In genomic region chr2:58520903-58521302, GRCh38 we compare ENCODE assay signal across 38 cellular contexts.
"Had no signal": no experiment of that assay in that cellular context is flagged by ENCODE, and none has a peak within 500 bp of the region (broad histone marks: within the 10 kb centered on the region; RNA-seq: fewer than 3 reads in every experiment).

No MANE protein-coding gene starts in this region.

- H3K4me1 ChIP-seq: ascending aorta had no signal

- H3K4me3 Mint-ChIP-seq: activated B cell treated with CpG ODN at 0.5 μM for 24 hours; activated CD4-positive, alpha-beta memory T cell treated with anti-CD3 and anti-CD28 coated beads for 36 hours; activated CD4-positive, alpha-beta T cell treated with anti-CD3 and anti-CD28 coated beads, Interleukin-2, amount 10 ng/mL, durations not matched to agents 24 days and 14 days; activated CD8-positive, alpha-beta memory T cell treated with anti-CD3 and anti-CD28 coated beads, Interleukin-2, amount 10 ng/mL, durations not matched to agents 7 days and 5 days; activated CD8-positive, alpha-beta T cell treated with anti-CD3 and anti-CD28 coated beads, Interleukin-2, amount 10 ng/mL, durations not matched to agents 7 days and 5 days; activated naive CD4-positive, alpha-beta T cell treated with anti-CD3 and anti-CD28 coated beads, Interleukin-2, amount 10 ng/mL, durations not matched to agents 7 days and 5 days; activated naive CD4-positive, alpha-beta T cell treated with anti-CD3 and anti-CD28 coated beads, Interleukin-2, amount 50 U/mL, for 24 hours; activated naive CD8-positive, alpha-beta T cell; activated naive CD8-positive, alpha-beta T cell treated with anti-CD3 and anti-CD28 coated beads, Interleukin-2, amount 10 ng/mL, durations not matched to agents 7 days and 5 days; activated naive CD8-positive, alpha-beta T cell treated with anti-CD3 and anti-CD28 coated beads, Interleukin-2, amount 50 U/mL, for 24 hours; activated T-cell treated with anti-CD3 and anti-CD28 coated beads, Interleukin-2, amount 50 U/mL, for 24 hours; central memory CD8-positive, alpha-beta T cell; T-helper 1 cell treated with Interleukin-12 subunit alpha and Interleukin-12 subunit beta and Interleukin-4 antibody, amounts not matched to agents 30 μg/mL and 1 μg/mL, for 36 hours; T-helper 2 cell treated with Interferon-gamma antibody and Interleukin-4, amounts not matched to agents 5 μg/mL and 100 μg/mL, for 36 hours had no signal

- DNase-seq: activated B cell treated with CpG ODN at 0.5 μM for 24 hours; activated CD4-positive, alpha-beta memory T cell treated with anti-CD3 and anti-CD28 coated beads for 36 hours; activated CD4-positive, alpha-beta T cell treated with anti-CD3 and anti-CD28 coated beads for 4 hours; activated CD4-positive, alpha-beta T cell treated with anti-CD3 and anti-CD28 coated beads, Interleukin-2, amount 10 ng/mL, durations not matched to agents 24 days and 14 days; activated CD4-positive, alpha-beta T cell treated with anti-CD3 and anti-CD28 coated beads, Interleukin-2, amount 50 U/mL, for 1 hour; activated CD4-positive, alpha-beta T cell treated with anti-CD3 and anti-CD28 coated beads, Interleukin-2, amount 50 U/mL, for 4 hours; activated CD4-positive, CD25-positive, alpha-beta regulatory T cell treated with anti-CD3 and anti-CD28 coated beads, Interleukin-2, amount 50 U/mL, for 72 hours; activated CD8-positive, alpha-beta memory T cell treated with anti-CD3 and anti-CD28 coated beads for 24 hours; activated CD8-positive, alpha-beta memory T cell treated with anti-CD3 and anti-CD28 coated beads, Interleukin-2, amount 10 ng/mL, durations not matched to agents 7 days and 5 days; activated CD8-positive, alpha-beta memory T cell treated with anti-CD3 and anti-CD28 coated beads, Interleukin-2, amount 50 U/mL, for 48 hours; activated CD8-positive, alpha-beta T cell treated with anti-CD3 and anti-CD28 coated beads, Interleukin-2, amount 10 ng/mL, durations not matched to agents 7 days and 5 days; activated effector memory CD4-positive, alpha-beta T cell treated with Interleukin-2 at 50 U/mL for 16 hours; activated gamma-delta T cell; activated naive CD4-positive, alpha-beta T cell treated with anti-CD3 and anti-CD28 coated beads, Interleukin-2, amount 10 ng/mL, durations not matched to agents 7 days and 5 days; activated naive CD4-positive, alpha-beta T cell treated with Interleukin-2 at 50 U/mL for 16 hours; activated naive CD8-positive, alpha-beta T cell treated with anti-CD3 and anti-CD28 coated beads, Interleukin-2, amount 10 ng/mL, durations not matched to agents 7 days and 5 days; activated naive CD8-positive, alpha-beta T cell treated with anti-CD3 and anti-CD28 coated beads, Interleukin-2, amount 50 U/mL, for 24 hours; activated T-cell treated with anti-CD3 and anti-CD28 coated beads, Interleukin-2, amount 50 U/mL, for 24 hours; activated T-cell treated with anti-CD3 and anti-CD28 coated beads, Interleukin-2, amount 50 U/mL, for 48 hours; amygdala; anterior cingulate cortex; caudate nucleus; cerebellar nuclear complex; T-helper 1 cell; T-helper 2 cell; T-helper 9 cell had no signal

- H3K9me3 Mint-ChIP-seq: activated B cell treated with CpG ODN at 0.5 μM for 24 hours; activated CD4-positive, alpha-beta memory T cell treated with anti-CD3 and anti-CD28 coated beads for 36 hours; activated CD4-positive, alpha-beta T cell treated with anti-CD3 and anti-CD28 coated beads, Interleukin-2, amount 10 ng/mL, durations not matched to agents 24 days and 14 days; activated naive CD4-positive, alpha-beta T cell treated with anti-CD3 and anti-CD28 coated beads, Interleukin-2, amount 10 ng/mL, durations not matched to agents 7 days and 5 days; activated naive CD4-positive, alpha-beta T cell treated with anti-CD3 and anti-CD28 coated beads, Interleukin-2, amount 50 U/mL, for 24 hours; activated naive CD8-positive, alpha-beta T cell treated with anti-CD3 and anti-CD28 coated beads, Interleukin-2, amount 10 ng/mL, durations not matched to agents 7 days and 5 days; activated naive CD8-positive, alpha-beta T cell treated with anti-CD3 and anti-CD28 coated beads, Interleukin-2, amount 50 U/mL, for 24 hours; activated T-cell treated with anti-CD3 and anti-CD28 coated beads, Interleukin-2, amount 50 U/mL, for 24 hours; activated T-helper 2 cell treated with anti-CD3 and anti-CD28 coated beads, Interferon-gamma antibody, Interleukin-2, Interleukin-4, amounts not matched to agents 10 μg/mL and 5 μg/mL and 100 μg/mL, durations not matched to agents 14 hours and 24 hours and 36 hours; brain; central memory CD8-positive, alpha-beta T cell; T-helper 1 cell treated with Interleukin-12 subunit alpha and Interleukin-12 subunit beta and Interleukin-4 antibody, amounts not matched to agents 30 μg/mL and 1 μg/mL, for 36 hours; T-helper 2 cell treated with Interferon-gamma antibody and Interleukin-4, amounts not matched to agents 5 μg/mL and 100 μg/mL, for 36 hours had no signal

- H3K36me3 ChIP-seq: ascending aorta, cardiac muscle cell had no signal

- H3K4me1 Mint-ChIP-seq: activated B cell treated with CpG ODN at 0.5 μM for 24 hours; activated CD4-positive, alpha-beta T cell treated with anti-CD3 and anti-CD28 coated beads, Interleukin-2, amount 10 ng/mL, durations not matched to agents 24 days and 14 days; activated CD8-positive, alpha-beta memory T cell treated with anti-CD3 and anti-CD28 coated beads, Interleukin-2, amount 10 ng/mL, durations not matched to agents 7 days and 5 days; activated naive CD4-positive, alpha-beta T cell treated with anti-CD3 and anti-CD28 coated beads, Interleukin-2, amount 10 ng/mL, durations not matched to agents 7 days and 5 days; activated naive CD4-positive, alpha-beta T cell treated with anti-CD3 and anti-CD28 coated beads, Interleukin-2, amount 50 U/mL, for 24 hours; activated naive CD8-positive, alpha-beta T cell treated with anti-CD3 and anti-CD28 coated beads, Interleukin-2, amount 10 ng/mL, durations not matched to agents 7 days and 5 days; activated naive CD8-positive, alpha-beta T cell treated with anti-CD3 and anti-CD28 coated beads, Interleukin-2, amount 50 U/mL, for 24 hours; central memory CD8-positive, alpha-beta T cell had no signal

- H3K27me3 ChIP-seq: ascending aorta, cardiac muscle cell had no signal

- ATAC-seq: activated CD8-positive, alpha-beta memory T cell treated with anti-CD3 and anti-CD28 coated beads, Interleukin-2, amount 10 ng/mL, durations not matched to agents 7 days and 5 days; activated CD8-positive, alpha-beta T cell treated with anti-CD3 and anti-CD28 coated beads, Interleukin-2, amount 10 ng/mL, durations not matched to agents 7 days and 5 days; activated naive CD8-positive, alpha-beta T cell treated with anti-CD3 and anti-CD28 coated beads, Interleukin-2, amount 50 U/mL, for 24 hours had no signal

- FAIRE-seq: bronchial epithelial cell, TTC549 had no signal

- H3K4me3 ChIP-seq: ascending aorta, cardiac muscle cell had no signal

- H3K36me3 Mint-ChIP-seq: activated CD4-positive, alpha-beta memory T cell treated with anti-CD3 and anti-CD28 coated beads for 36 hours; activated CD8-positive, alpha-beta memory T cell treated with anti-CD3 and anti-CD28 coated beads, Interleukin-2, amount 10 ng/mL, durations not matched to agents 7 days and 5 days; activated naive CD4-positive, alpha-beta T cell treated with anti-CD3 and anti-CD28 coated beads, Interleukin-2, amount 10 ng/mL, durations not matched to agents 7 days and 5 days; activated naive CD4-positive, alpha-beta T cell treated with anti-CD3 and anti-CD28 coated beads, Interleukin-2, amount 50 U/mL, for 24 hours; activated naive CD8-positive, alpha-beta T cell; activated naive CD8-positive, alpha-beta T cell treated with anti-CD3 and anti-CD28 coated beads, Interleukin-2, amount 10 ng/mL, durations not matched to agents 7 days and 5 days; brain had no signal

- H3K27me3 Mint-ChIP-seq: activated naive CD4-positive, alpha-beta T cell treated with anti-CD3 and anti-CD28 coated beads, Interleukin-2, amount 10 ng/mL, durations not matched to agents 7 days and 5 days; activated naive CD4-positive, alpha-beta T cell treated with anti-CD3 and anti-CD28 coated beads, Interleukin-2, amount 50 U/mL, for 24 hours; activated naive CD8-positive, alpha-beta T cell; activated naive CD8-positive, alpha-beta T cell treated with anti-CD3 and anti-CD28 coated beads, Interleukin-2, amount 50 U/mL, for 24 hours; activated T-cell treated with anti-CD3 and anti-CD28 coated beads, Interleukin-2, amount 50 U/mL, for 24 hours; brain; central memory CD8-positive, alpha-beta T cell had no signal

- H3K27ac Mint-ChIP-seq: activated B cell treated with CpG ODN at 0.5 μM for 24 hours; activated CD4-positive, alpha-beta memory T cell treated with anti-CD3 and anti-CD28 coated beads for 36 hours; activated CD4-positive, alpha-beta T cell treated with anti-CD3 and anti-CD28 coated beads, Interleukin-2, amount 10 ng/mL, durations not matched to agents 24 days and 14 days; activated CD8-positive, alpha-beta memory T cell treated with anti-CD3 and anti-CD28 coated beads, Interleukin-2, amount 10 ng/mL, durations not matched to agents 7 days and 5 days; activated CD8-positive, alpha-beta T cell treated with anti-CD3 and anti-CD28 coated beads, Interleukin-2, amount 10 ng/mL, durations not matched to agents 7 days and 5 days; activated naive CD4-positive, alpha-beta T cell treated with anti-CD3 and anti-CD28 coated beads, Interleukin-2, amount 10 ng/mL, durations not matched to agents 7 days and 5 days; activated naive CD4-positive, alpha-beta T cell treated with anti-CD3 and anti-CD28 coated beads, Interleukin-2, amount 50 U/mL, for 24 hours; activated naive CD8-positive, alpha-beta T cell; activated naive CD8-positive, alpha-beta T cell treated with anti-CD3 and anti-CD28 coated beads, Interleukin-2, amount 10 ng/mL, durations not matched to agents 7 days and 5 days; activated naive CD8-positive, alpha-beta T cell treated with anti-CD3 and anti-CD28 coated beads, Interleukin-2, amount 50 U/mL, for 24 hours; activated T-cell treated with anti-CD3 and anti-CD28 coated beads, Interleukin-2, amount 50 U/mL, for 24 hours; activated T-helper 2 cell treated with anti-CD3 and anti-CD28 coated beads, Interferon-gamma antibody, Interleukin-2, Interleukin-4, amounts not matched to agents 10 μg/mL and 5 μg/mL and 100 μg/mL, durations not matched to agents 14 hours and 24 hours and 36 hours; T-helper 1 cell treated with Interleukin-12 subunit alpha and Interleukin-12 subunit beta and Interleukin-4 antibody, amounts not matched to agents 30 μg/mL and 1 μg/mL, for 36 hours; T-helper 2 cell treated with Interferon-gamma antibody and Interleukin-4, amounts not matched to agents 5 μg/mL and 100 μg/mL, for 36 hours had no signal

- H3K27ac ChIP-seq: ascending aorta, cardiac muscle cell, VCaP had no signal

- H3K9me3 ChIP-seq: ascending aorta had no signal
